In the genomic region with DNA sequence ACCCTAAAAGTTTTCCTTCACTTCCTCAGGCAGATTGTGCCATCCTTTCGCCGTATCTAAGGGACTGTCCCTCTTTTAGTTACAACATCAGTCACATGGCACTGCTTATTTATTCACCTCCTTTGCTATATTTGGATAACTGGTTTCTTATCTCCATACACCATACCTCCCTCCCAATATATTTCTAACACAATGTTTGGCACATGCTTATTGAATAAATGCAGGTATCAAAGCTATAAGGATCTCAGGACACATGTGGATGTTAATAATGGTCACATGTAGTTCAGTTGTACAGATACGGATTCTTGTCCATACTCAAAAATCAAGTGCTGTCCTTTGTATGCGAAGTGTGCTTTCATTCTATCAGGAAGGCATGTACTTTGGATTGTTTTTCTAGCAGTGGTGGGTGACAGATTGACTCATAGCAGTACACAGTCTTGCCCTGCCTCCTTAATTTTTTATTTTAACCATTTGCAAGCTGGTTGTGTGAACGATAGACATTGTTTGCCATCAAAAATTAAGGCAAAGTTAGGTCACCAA, we compare ENCODE assay signal across 17 cellular contexts.
DNase-seq lines count a peak whose midpoint lies in the region; ATAC-seq and TF ChIP-seq lines count a peak whose summit lies in the region.
"Had no signal": no experiment of that assay in that cellular context is flagged by ENCODE, and none has a peak within 500 bp of the region (broad histone marks: within the 10 kb centered on the region; RNA-seq: fewer than 3 reads in every experiment).

No MANE protein-coding gene starts in this region.

- H3K4me3 Mint-ChIP-seq in activated CD8-positive, alpha-beta T cell treated with anti-CD3 and anti-CD28 coated beads for 36 hours, result no peak overlapping the region
- no peak overlapping the region for H3K4me3 Mint-ChIP-seq in activated CD8-positive, alpha-beta T cell treated with anti-CD3 and anti-CD28 coated beads, Interleukin-2, amount 10 ng/mL, durations not matched to agents 7 days and 5 days
- H3K4me3 Mint-ChIP-seq in osteocyte (ENCODE audit: unreplicated experiment), result no peak overlapping the region
- H3K4me3 Mint-ChIP-seq: natural killer cell; stimulated activated memory B cell treated with anti-CD40 and anti-IgM and Interleukin-4, amounts not matched to agents 10 μg/mL and 1 μg/mL and 100 μg/mL, for 72 hours had no signal

- no peaks in the 10 kb centered on the region for H3K9me3 Mint-ChIP-seq in activated CD8-positive, alpha-beta T cell treated with anti-CD3 and anti-CD28 coated beads for 36 hours
- H3K9me3 Mint-ChIP-seq in activated CD8-positive, alpha-beta T cell treated with anti-CD3 and anti-CD28 coated beads, Interleukin-2, amount 10 ng/mL, durations not matched to agents 7 days and 5 days (ENCODE audit: insufficient read depth), result no peaks in the 10 kb centered on the region
- H3K9me3 Mint-ChIP-seq in osteocyte (ENCODE audit: unreplicated experiment), result no peaks in the 10 kb centered on the region
- H3K9me3 Mint-ChIP-seq: natural killer cell; stimulated activated memory B cell treated with anti-CD40 and anti-IgM and Interleukin-4, amounts not matched to agents 10 μg/mL and 1 μg/mL and 100 μg/mL, for 72 hours had no signal

- DNase-seq in activated CD8-positive, alpha-beta T cell treated with anti-CD3 and anti-CD28 coated beads for 36 hours, result no peak
- DNase-seq in activated CD8-positive, alpha-beta T cell treated with anti-CD3 and anti-CD28 coated beads, Interleukin-2, amount 10 ng/mL, durations not matched to agents 7 days and 5 days, result no peak
- DNase-seq in NCI-H2029 treated with DMSO at 0.1 percent for 48 hours (lab: John Stamatoyannopoulos, UW) (peak; percentile 52), brain microvascular endothelial cell (peak; percentile 36), osteocyte (ENCODE audit: extremely low spot score, unreplicated experiment) (no peak), SKM-1 (lab: John Stamatoyannopoulos, UW; ENCODE audit: unreplicated experiment) (no peak)
- DNase-seq: amniotic stem cell; cortex of kidney; erythroblast; natural killer cell; sigmoid colon; stimulated activated CD4-positive, alpha-beta T cell treated with anti-CD3 and anti-CD28 coated beads, Interleukin-4, amount 100 ng/mL, for 24 hours; uterus had no signal

- H3K27ac Mint-ChIP-seq in activated CD8-positive, alpha-beta T cell treated with anti-CD3 and anti-CD28 coated beads for 36 hours, result peak overlapping the region; percentile 67
- no peak overlapping the region for H3K27ac Mint-ChIP-seq in activated CD8-positive, alpha-beta T cell treated with anti-CD3 and anti-CD28 coated beads, Interleukin-2, amount 10 ng/mL, durations not matched to agents 7 days and 5 days
- peak overlapping the region; percentile 16 for H3K27ac Mint-ChIP-seq in osteocyte (ENCODE audit: unreplicated experiment)
- H3K27ac Mint-ChIP-seq: natural killer cell; stimulated activated memory B cell treated with anti-CD40 and anti-IgM and Interleukin-4, amounts not matched to agents 10 μg/mL and 1 μg/mL and 100 μg/mL, for 72 hours had no signal

- no peak overlapping the region for H3K27ac ChIP-seq in brain microvascular endothelial cell
- H3K27ac ChIP-seq: sigmoid colon, uterus, VCaP had no signal

- H3K4me3 ChIP-seq in brain microvascular endothelial cell (ENCODE audit: low read depth, low read length), result no peak overlapping the region
- H3K4me3 ChIP-seq: sigmoid colon, uterus had no signal

- H3K36me3 Mint-ChIP-seq in activated CD8-positive, alpha-beta T cell treated with anti-CD3 and anti-CD28 coated beads for 36 hours (ENCODE audit: low read depth), result peaks cover 2% of the 10 kb centered on the region
- peaks cover 9% of the 10 kb centered on the region for H3K36me3 Mint-ChIP-seq in activated CD8-positive, alpha-beta T cell treated with anti-CD3 and anti-CD28 coated beads, Interleukin-2, amount 10 ng/mL, durations not matched to agents 7 days and 5 days (ENCODE audit: low read depth)
- peaks cover 1% of the 10 kb centered on the region for H3K36me3 Mint-ChIP-seq in osteocyte (ENCODE audit: unreplicated experiment)
- H3K36me3 Mint-ChIP-seq: natural killer cell; stimulated activated memory B cell treated with anti-CD40 and anti-IgM and Interleukin-4, amounts not matched to agents 10 μg/mL and 1 μg/mL and 100 μg/mL, for 72 hours had no signal

- ATAC-seq in activated CD8-positive, alpha-beta T cell treated with anti-CD3 and anti-CD28 coated beads for 36 hours, result no peak
- no peak for ATAC-seq in activated CD8-positive, alpha-beta T cell treated with anti-CD3 and anti-CD28 coated beads, Interleukin-2, amount 10 ng/mL, durations not matched to agents 7 days and 5 days
- no peak for ATAC-seq in HG03565 (IDR thresholded peaks at IDR 0.05; ENCODE audit: unreplicated experiment)
- no peak for ATAC-seq in HG03378 (IDR thresholded peaks at IDR 0.05; ENCODE audit: unreplicated experiment)
- ATAC-seq: stimulated activated memory B cell treated with anti-CD40 and anti-IgM and Interleukin-4, amounts not matched to agents 10 μg/mL and 1 μg/mL and 100 μg/mL, for 72 hours had no signal

- H3K27me3 ChIP-seq in brain microvascular endothelial cell (replicated peaks), result no peaks in the 10 kb centered on the region
- H3K27me3 ChIP-seq: sigmoid colon, uterus had no signal

- no peak for TF ChIP-seq CTCF in activated CD8-positive, alpha-beta T cell treated with anti-CD3 and anti-CD28 coated beads for 36 hours (IDR thresholded peaks at IDR 0.05)
- TF ChIP-seq CTCF in brain microvascular endothelial cell (IDR thresholded peaks at IDR 0.05; ENCODE audit: low read depth, low read length, missing control alignments) (no peak), osteocyte (IDR thresholded peaks at IDR 0.05) (no peak)

- CTCF ChIA-PET in activated CD8-positive, alpha-beta T cell treated with anti-CD3 and anti-CD28 coated beads for 36 hours (lab: Charles Lee), result interaction anchor here (0.9 to 1.2 kb wide), 2 partner anchors 11 to 265 kb away, joined by 3 read pairs; no protein-coding TSS in a partner anchor
- CTCF ChIA-PET in activated CD8-positive, alpha-beta T cell treated with anti-CD3 and anti-CD28 coated beads, Interleukin-2, amount 10 ng/mL, durations not matched to agents 7 days and 5 days (lab: Charles Lee), result interaction anchor here (1.0 kb wide), 1 partner anchor 265 kb away, joined by 3 read pairs; no protein-coding TSS in a partner anchor

- intact Hi-C loops in activated CD8-positive, alpha-beta T cell treated with anti-CD3 and anti-CD28 coated beads for 36 hours (cut with micrococcal nuclease), result no loop called here

- POLR2A ChIA-PET in activated CD8-positive, alpha-beta T cell treated with anti-CD3 and anti-CD28 coated beads for 36 hours (lab: Charles Lee), result interaction anchor here (0.6 kb wide), 1 partner anchor 244 kb away, joined by 3 read pairs; no protein-coding TSS in a partner anchor
- POLR2A ChIA-PET in activated CD8-positive, alpha-beta T cell treated with anti-CD3 and anti-CD28 coated beads, Interleukin-2, amount 10 ng/mL, durations not matched to agents 7 days and 5 days (lab: Charles Lee), result interaction anchor here (1.4 kb wide), 1 partner anchor 12 kb away, joined by 3 read pairs; no protein-coding TSS in a partner anchor

- in situ Hi-C loops in brain microvascular endothelial cell (cut with HindIII; ENCODE audit: low pct_ligation_motif_present, low sequenced_read_pairs), result no loop called here

- no peaks in the 10 kb centered on the region for H3K36me3 ChIP-seq in brain microvascular endothelial cell (replicated peaks)
- H3K36me3 ChIP-seq: sigmoid colon, uterus had no signal

- no peaks in the 10 kb centered on the region for H3K27me3 Mint-ChIP-seq in activated CD8-positive, alpha-beta T cell treated with anti-CD3 and anti-CD28 coated beads for 36 hours
- no peaks in the 10 kb centered on the region for H3K27me3 Mint-ChIP-seq in activated CD8-positive, alpha-beta T cell treated with anti-CD3 and anti-CD28 coated beads, Interleukin-2, amount 10 ng/mL, durations not matched to agents 7 days and 5 days (ENCODE audit: low read depth)
- no peaks in the 10 kb centered on the region for H3K27me3 Mint-ChIP-seq in osteocyte (ENCODE audit: unreplicated experiment)
- H3K27me3 Mint-ChIP-seq: stimulated activated memory B cell treated with anti-CD40 and anti-IgM and Interleukin-4, amounts not matched to agents 10 μg/mL and 1 μg/mL and 100 μg/mL, for 72 hours had no signal

- H3K4me1 Mint-ChIP-seq in activated CD8-positive, alpha-beta T cell treated with anti-CD3 and anti-CD28 coated beads for 36 hours (ENCODE audit: low read depth), result peaks cover 49% of the 10 kb centered on the region
- H3K4me1 Mint-ChIP-seq in activated CD8-positive, alpha-beta T cell treated with anti-CD3 and anti-CD28 coated beads, Interleukin-2, amount 10 ng/mL, durations not matched to agents 7 days and 5 days (ENCODE audit: low read depth), result peaks cover 46% of the 10 kb centered on the region
- peaks cover 44% of the 10 kb centered on the region for H3K4me1 Mint-ChIP-seq in osteocyte (ENCODE audit: unreplicated experiment)
- H3K4me1 Mint-ChIP-seq: stimulated activated memory B cell treated with anti-CD40 and anti-IgM and Interleukin-4, amounts not matched to agents 10 μg/mL and 1 μg/mL and 100 μg/mL, for 72 hours had no signal

Comparison
In these comparisons a context has a peak if more than half of its experiments do, and no peak if none do; other contexts are left out.
1. DNase-seq: peak in NCI-H2029 treated with DMSO at 0.1 percent for 48 hours (single experiment) and brain microvascular endothelial cell (single experiment); none in activated CD8-positive, alpha-beta T cell treated with anti-CD3 and anti-CD28 coated beads for 36 hours (single experiment), activated CD8-positive, alpha-beta T cell treated with anti-CD3 and anti-CD28 coated beads, Interleukin-2, amount 10 ng/mL, durations not matched to agents 7 days and 5 days (single experiment), osteocyte (single experiment) and SKM-1 (single experiment).